ENCODE assay signal across 30 cellular contexts in the genomic region with DNA sequence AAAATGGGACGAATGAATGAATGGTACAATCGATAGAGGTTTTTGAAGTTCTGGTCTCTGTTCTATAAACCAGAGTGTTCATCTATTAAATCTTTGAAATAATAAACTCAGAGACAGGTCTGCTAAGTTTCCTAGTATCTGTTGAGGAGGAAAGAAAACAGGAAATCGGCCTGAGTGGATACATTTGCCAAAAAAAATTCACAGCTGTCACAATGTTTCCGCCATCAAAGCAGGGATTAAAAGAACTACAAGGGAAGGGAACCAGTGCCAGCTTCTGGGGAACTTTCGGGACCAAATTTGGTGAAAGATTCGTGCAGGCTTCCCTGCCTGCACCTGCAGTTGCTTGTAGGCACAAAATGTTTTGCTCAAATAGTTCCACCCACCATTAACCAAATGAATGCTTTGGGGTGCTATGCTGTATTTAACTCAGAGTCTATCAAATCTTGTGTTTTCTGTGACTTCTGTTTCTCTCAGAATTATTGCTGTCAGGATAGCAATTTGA.
"Had no signal": no experiment of that assay in that cellular context is flagged by ENCODE, and none has a peak within 500 bp of the region (broad histone marks: within the 10 kb centered on the region; RNA-seq: fewer than 3 reads in every experiment).

No MANE protein-coding gene starts in this region.

- H3K4me3 ChIP-seq: MG63 had no signal

- ATAC-seq: activated CD8-positive, alpha-beta T cell treated with anti-CD3 and anti-CD28 coated beads for 36 hours; activated T-cell treated with anti-CD3 and anti-CD28 coated beads, Interleukin-2, amount 50 U/mL, for 72 hours; activated T-helper 17 cell treated with anti-CD3 and anti-CD28 coated beads, Interleukin-2, amount 50 U/mL, for 72 hours; Panc1 had no signal

- H3K27ac ChIP-seq: brain microvascular endothelial cell, VCaP had no signal

- H3K27me3 ChIP-seq: brain microvascular endothelial cell had no signal

- DNase-seq: activated B cell treated with CpG ODN at 0.5 μM for 24 hours; activated CD4-positive, alpha-beta T cell treated with anti-CD3 and anti-CD28 coated beads for 4 hours; activated CD4-positive, alpha-beta T cell treated with anti-CD3 and anti-CD28 coated beads, Interleukin-2, amount 50 U/mL, for 1 hour; activated CD4-positive, CD25-positive, alpha-beta regulatory T cell treated with anti-CD3 and anti-CD28 coated beads, Interleukin-2, amount 50 U/mL, for 72 hours; activated CD8-positive, alpha-beta T cell treated with anti-CD3 and anti-CD28 coated beads for 36 hours; activated gamma-delta T cell; activated naive CD4-positive, alpha-beta T cell treated with Interleukin-2 at 50 U/mL for 16 hours; activated naive CD8-positive, alpha-beta T cell treated with anti-CD3 and anti-CD28 coated beads, Interleukin-2, amount 10 ng/mL, durations not matched to agents 7 days and 5 days; activated T-cell treated with anti-CD3 and anti-CD28 coated beads, Interleukin-2, amount 50 U/mL, for 1 hour; activated T-cell treated with anti-CD3 and anti-CD28 coated beads, Interleukin-2, amount 50 U/mL, for 72 hours; brain microvascular endothelial cell; Kasumi-1; KG1; MG63; NCI-H1048; NCI-H1105 treated with DMSO at 0.1 percent for 48 hours; NCI-H1436; NCI-H1694; NCI-H1930; NCI-H2081 treated with DMSO at 0.1 percent for 48 hours; NCI-H345; NCI-H524 treated with DMSO at 0.1 percent for 48 hours; SHP77 treated with DMSO at 0.1 percent for 48 hours; SW 1271; T-helper 1 cell; T-helper 2 cell; T-helper 9 cell had no signal

- H3K36me3 ChIP-seq: brain microvascular endothelial cell, MG63 had no signal
